Comparison of ENCODE assay signal across 15 cellular contexts in the genomic region with DNA sequence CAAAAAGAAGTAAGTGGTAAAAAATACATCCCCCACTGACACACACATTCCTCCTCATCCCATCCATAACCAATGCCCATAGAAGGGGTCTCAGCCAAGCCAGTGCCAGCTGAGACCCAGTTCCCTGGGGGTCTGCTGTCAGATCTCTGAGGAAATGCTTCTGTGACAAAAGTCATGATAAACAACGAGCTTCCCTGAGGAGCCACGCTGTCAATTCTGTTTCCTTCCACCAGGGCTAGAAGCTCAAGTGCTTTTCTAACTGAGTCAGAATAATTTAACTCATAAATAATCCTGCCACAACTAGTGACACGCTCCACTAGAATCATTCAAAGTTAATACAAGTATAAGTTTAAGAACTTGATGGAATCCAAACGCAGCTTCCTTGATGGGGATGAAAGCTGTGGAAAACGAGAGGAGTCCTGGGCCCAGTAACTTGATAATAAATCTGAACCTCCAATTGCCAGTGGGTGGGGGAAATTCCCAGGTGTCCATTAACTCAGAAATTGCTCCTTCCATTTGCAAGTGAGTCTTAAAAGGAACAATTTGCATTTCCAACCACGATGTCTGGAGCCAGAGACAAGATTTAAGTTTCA.
DNase-seq lines count a peak whose midpoint lies in the region; ATAC-seq and TF ChIP-seq lines count a peak whose summit lies in the region.
"Had no signal": no experiment of that assay in that cellular context is flagged by ENCODE, and none has a peak within 500 bp of the region (broad histone marks: within the 10 kb centered on the region; RNA-seq: fewer than 3 reads in every experiment).

No MANE protein-coding gene starts in this region.

- no peak overlapping the region for H3K4me3 Mint-ChIP-seq in endodermal cell
- H3K4me3 Mint-ChIP-seq: IgD-negative memory B cell had no signal

- no peaks in the 10 kb centered on the region for H3K4me1 ChIP-seq in endodermal cell (ENCODE audit: control insufficient read depth, insufficient read depth, low read length)
- H3K4me1 ChIP-seq: BLaER1 treated with 17β-estradiol and CSF1 and Interleukin-3, amounts not matched to agents 10 nM and 100 nM had no signal

- H3K9me3 ChIP-seq in endodermal cell (ENCODE audit: control insufficient read depth, low read length), result no peaks in the 10 kb centered on the region
- H3K9me3 ChIP-seq: BLaER1 treated with 17β-estradiol and CSF1 and Interleukin-3, amounts not matched to agents 10 nM and 100 nM had no signal

- no peaks in the 10 kb centered on the region for H3K9me3 Mint-ChIP-seq in endodermal cell

- DNase-seq in H7, result peak; percentile 3
- no peak for DNase-seq in endodermal cell
- DNase-seq in kidney tubule cell (ENCODE audit: low spot score), result peak; percentile 77
- no peak for DNase-seq in retinal pigment epithelial cell (ENCODE audit: low read depth)
- DNase-seq in T-helper 2 cell, result no peak
- DNase-seq in hepatic stellate cell (ENCODE audit: low spot score), result no peak
- DNase-seq in NCI-H2196 treated with DMSO at 0.1 percent for 48 hours (lab: John Stamatoyannopoulos, UW; ENCODE audit: unreplicated experiment), result no peak
- DNase-seq: NCI-H1417, NCI-H2029, NCI-H524 treated with DMSO at 0.1 percent for 48 hours had no signal

- H3K27ac Mint-ChIP-seq in endodermal cell, result no peak overlapping the region
- H3K27ac Mint-ChIP-seq: IgD-negative memory B cell had no signal

- no peaks in the 10 kb centered on the region for H3K27me3 ChIP-seq in H7 (ENCODE audit: control insufficient read depth, insufficient read depth, low read length)
- H3K27me3 ChIP-seq in endodermal cell (ENCODE audit: control insufficient read depth, insufficient read depth, low read length, poor library complexity, severe bottlenecking), result no peaks in the 10 kb centered on the region
- H3K27me3 ChIP-seq: BLaER1 treated with 17β-estradiol and CSF1 and Interleukin-3, amounts not matched to agents 10 nM and 100 nM had no signal

- no peaks in the 10 kb centered on the region for H3K27me3 Mint-ChIP-seq in endodermal cell (ENCODE audit: insufficient read depth)
- H3K27me3 Mint-ChIP-seq: IgD-negative memory B cell had no signal

- no peak overlapping the region for H3K9ac ChIP-seq in endodermal cell (ENCODE audit: extremely low read depth, low read length, poor library complexity, severe bottlenecking)
- H3K9ac ChIP-seq: BLaER1 treated with 17β-estradiol and CSF1 and Interleukin-3, amounts not matched to agents 10 nM and 100 nM had no signal

- peaks cover 7% of the 10 kb centered on the region for H3K4me1 Mint-ChIP-seq in endodermal cell

- no peaks in the 10 kb centered on the region for H3K36me3 ChIP-seq in H7 (replicated peaks; ENCODE audit: control insufficient read depth, insufficient read depth, low read length)
- no peaks in the 10 kb centered on the region for H3K36me3 ChIP-seq in endodermal cell (ENCODE audit: control insufficient read depth, insufficient read depth, low read length)
- H3K36me3 ChIP-seq: BLaER1 treated with 17β-estradiol and CSF1 and Interleukin-3, amounts not matched to agents 10 nM and 100 nM had no signal

- no peak overlapping the region for H3K4me3 ChIP-seq in H7 (ENCODE audit: insufficient read depth, low read depth, low read length)
- H3K4me3 ChIP-seq in endodermal cell (ENCODE audit: low read length), result no peak overlapping the region
- no peak overlapping the region for H3K4me3 ChIP-seq in retinal pigment epithelial cell (ENCODE audit: low read length)
- H3K4me3 ChIP-seq: BLaER1 treated with 17β-estradiol and CSF1 and Interleukin-3, amounts not matched to agents 10 nM and 100 nM had no signal

- no peaks in the 10 kb centered on the region for H3K36me3 Mint-ChIP-seq in endodermal cell (ENCODE audit: low read depth)
- H3K36me3 Mint-ChIP-seq: IgD-negative memory B cell had no signal

- TF ChIP-seq CTCF in endodermal cell (conservative IDR thresholded peaks at IDR 0.05), result peak; percentile 64
- TF ChIP-seq CTCF in retinal pigment epithelial cell (conservative IDR thresholded peaks at IDR 0.05; ENCODE audit: low read depth, low read length), result peak; percentile 13

- H3K27ac ChIP-seq in endodermal cell (ENCODE audit: low read depth, low read length), result no peak overlapping the region
- H3K27ac ChIP-seq: BLaER1 treated with 17β-estradiol and CSF1 and Interleukin-3, amounts not matched to agents 10 nM and 100 nM; RWPE1 had no signal

- 84 to 88% methylated on average over 5 to 6 of the region's 6 CpGs for WGBS in endodermal cell (ENCODE audit: insufficient coverage in 1 of 2, insufficient read length in 1 of 2), 2 experiments

- ATAC-seq in GM18873 (IDR thresholded peaks at IDR 0.05; ENCODE audit: low FRiP score, unreplicated experiment), result no peak
- ATAC-seq: HCT116 had no signal

Comparison
In these comparisons a context has a peak if more than half of its experiments do, and no peak if none do; other contexts are left out.
1. DNase-seq: peak in H7 (single experiment) and kidney tubule cell (single experiment); none in endodermal cell (single experiment), retinal pigment epithelial cell (single experiment), T-helper 2 cell (0 of 5), hepatic stellate cell (single experiment) and NCI-H2196 treated with DMSO at 0.1 percent for 48 hours (single experiment).